In the genomic region with DNA sequence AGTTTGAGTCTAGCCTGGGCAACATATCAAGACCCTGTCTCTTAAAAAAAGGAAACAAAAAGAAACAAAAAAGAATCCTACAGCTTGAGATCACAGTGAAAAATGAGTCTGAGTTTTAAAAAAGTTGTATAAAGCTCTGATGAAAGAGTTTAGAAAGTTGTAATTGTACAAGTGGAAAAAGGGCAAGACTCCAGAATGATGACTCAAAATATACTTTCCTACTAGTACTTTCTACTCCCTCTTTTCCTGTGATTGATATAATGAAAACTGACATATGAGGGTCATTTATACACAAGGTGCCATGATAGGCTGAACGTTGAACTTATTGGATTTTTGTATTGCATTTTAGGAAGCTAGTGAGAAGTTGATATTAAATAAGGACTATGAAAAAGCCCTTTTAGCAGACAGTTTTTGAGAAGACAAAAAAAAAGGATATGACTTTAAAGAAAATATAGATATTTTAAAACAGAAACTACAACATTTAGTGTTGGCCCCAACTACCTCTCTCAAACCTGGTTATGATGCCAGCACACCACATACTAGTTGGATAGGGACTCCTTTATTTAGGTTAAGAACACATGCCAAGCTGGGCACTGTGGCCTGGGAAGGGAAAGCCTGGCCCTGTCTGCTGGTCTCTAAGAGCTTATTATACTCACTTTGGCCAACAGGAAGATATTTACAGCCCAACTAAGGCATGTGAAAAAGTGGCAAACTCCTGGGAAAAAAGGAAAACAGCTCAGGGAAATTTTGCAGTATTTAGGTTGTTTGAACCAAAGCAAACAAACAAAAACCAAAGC, we compare ENCODE assay signal across 16 cellular contexts.
DNase-seq lines count a peak whose midpoint lies in the region; ATAC-seq and TF ChIP-seq lines count a peak whose summit lies in the region.
"Had no signal": no experiment of that assay in that cellular context is flagged by ENCODE, and none has a peak within 500 bp of the region (broad histone marks: within the 10 kb centered on the region; RNA-seq: fewer than 3 reads in every experiment).

No MANE protein-coding gene starts in this region.

- H3K79me2 ChIP-seq in GM23248 (ENCODE audit: insufficient read depth), result peaks cover 35% of the 10 kb centered on the region
- peaks cover 9% of the 10 kb centered on the region for H3K79me2 ChIP-seq in fibroblast of lung (ENCODE audit: control insufficient read depth, insufficient read depth, low read length)

- H3K36me3 ChIP-seq in GM23248 (ENCODE audit: low read depth) (peaks cover 28% of the 10 kb centered on the region), adipocyte (ENCODE audit: control insufficient read depth, insufficient read depth, low read length, severe bottlenecking) (peaks cover 31% of the 10 kb centered on the region), fibroblast of lung (ENCODE audit: control insufficient read depth, insufficient read depth, low read length) (peaks cover 13% of the 10 kb centered on the region), skeletal muscle tissue (ENCODE audit: control insufficient read depth in 3 of 3, insufficient read depth in 3 of 3, low read length in 3 of 3) (peaks cover 4 to 9% (median 5%) of the 10 kb centered on the region in 3 donors)
- H3K36me3 ChIP-seq: right lobe of liver, WERI-Rb-1 had no signal

- H3K9ac ChIP-seq in GM23248 (peak overlapping the region; percentile 23; the same call in 1 of the 2 replicates), adipocyte (ENCODE audit: low read length) (no peak overlapping the region), fibroblast of lung (ENCODE audit: insufficient read depth, low read length) (no peak overlapping the region), skeletal muscle tissue (ENCODE audit: low read depth in 1 of 3, low read length in 3 of 3) (no peak overlapping the region)

- H3K4me2 ChIP-seq in GM23248 (ENCODE audit: unreplicated experiment) (no peak overlapping the region), fibroblast of lung (ENCODE audit: extremely low read depth, insufficient read depth, low read length) (no peak overlapping the region)

- H3K27ac ChIP-seq in GM23248, result peak overlapping the region; percentile 41; the same call in 1 of the 2 replicates
- H3K27ac ChIP-seq in fibroblast of lung (ENCODE audit: insufficient read depth, low read length), result no peak overlapping the region
- peak overlapping the region; percentile 2 for H3K27ac ChIP-seq in skeletal muscle tissue (ENCODE audit: low read depth, low read length)
- H3K27ac ChIP-seq: right lobe of liver, WERI-Rb-1 had no signal

- peaks cover 22% of the 10 kb centered on the region for H3F3A ChIP-seq in GM23248 (ENCODE audit: insufficient read depth)

- no peaks in the 10 kb centered on the region for H3K27me3 ChIP-seq in GM23248 (replicated peaks; ENCODE audit: insufficient read depth)
- H3K27me3 ChIP-seq in adipocyte (replicated peaks; ENCODE audit: control insufficient read depth, insufficient read depth, low read length), result no peaks in the 10 kb centered on the region
- H3K27me3 ChIP-seq in fibroblast of lung (ENCODE audit: control insufficient read depth, insufficient read depth, low read length), result no peaks in the 10 kb centered on the region
- no peaks in the 10 kb centered on the region for H3K27me3 ChIP-seq in skeletal muscle tissue (ENCODE audit: control insufficient read depth in 3 of 3, insufficient read depth in 3 of 3, low read length in 3 of 3)
- H3K27me3 ChIP-seq: esophagus squamous epithelium, right lobe of liver had no signal

- no peak for TF ChIP-seq CTCF in fibroblast of lung (conservative IDR thresholded peaks at IDR 0.05 in 1 of 2, IDR thresholded peaks at IDR 0.05 in 1 of 2; ENCODE audit: low read depth in 1 of 2, low read length in 2 of 2)

- H3K9me3 ChIP-seq in GM23248 (ENCODE audit: low read depth) (no peaks in the 10 kb centered on the region), adipocyte (ENCODE audit: control insufficient read depth, low read length) (no peaks in the 10 kb centered on the region), fibroblast of lung (ENCODE audit: control insufficient read depth, insufficient read depth, low read depth, low read length) (no peaks in the 10 kb centered on the region), skeletal muscle tissue (ENCODE audit: control insufficient read depth in 3 of 3, low read length in 3 of 3) (peaks cover 0 to 3% (median 0%) of the 10 kb centered on the region in 3 donors)
- H3K9me3 ChIP-seq: esophagus squamous epithelium, right lobe of liver had no signal

- H3K4me1 ChIP-seq in GM23248 (ENCODE audit: insufficient read depth) (peaks cover 9% of the 10 kb centered on the region; the same call in 1 of the 2 replicates), adipocyte (ENCODE audit: control insufficient read depth, insufficient read depth, low read length) (peaks cover 22% of the 10 kb centered on the region), fibroblast of lung (ENCODE audit: control insufficient read depth, extremely low read depth, insufficient read depth, low read length) (peaks cover 10% of the 10 kb centered on the region), skeletal muscle tissue (ENCODE audit: control insufficient read depth in 3 of 3, insufficient read depth in 3 of 3, low read length in 3 of 3) (peaks cover 0 to 25% (median 7%) of the 10 kb centered on the region in 3 donors)

- in situ Hi-C loops in GM23248 (cut with MboI), result no loop called here

- DNase-seq in GM23248, result peak; percentile 63
- peak; percentile 86 for DNase-seq in adipocyte (ENCODE audit: low read depth)
- peak; percentile 74 to 80 for DNase-seq in fibroblast of lung (ENCODE audit: low read depth in 2 of 2)
- no peak for DNase-seq in hippocampal formation (lab: John Stamatoyannopoulos, UW)
- DNase-seq in HPDE6-E6E7 (ENCODE audit: extremely low spot score), result no peak
- DNase-seq in HUDEP-2 (lab: John Stamatoyannopoulos, UW; ENCODE audit: unreplicated experiment in 76 of 76), result no peak
- DNase-seq: Calu3; esophagus squamous epithelium; left cardiac atrium; NCI-H1694; nucleus accumbens; right lobe of liver; stimulated activated CD4-positive, alpha-beta T cell treated with anti-CD3 and anti-CD28 coated beads, Interleukin-2, amount 100 ng/mL, for 24 hours; WERI-Rb-1 had no signal

- WGBS in GM23248 (ENCODE audit: low coverage in 1 of 2, low lambda C conversion rate in 2 of 2, missing lambda C conversion rate in 2 of 2), 2 experiments, result 42 to 60% methylated on average over 1 of the region's 1 CpG

- H2AFZ ChIP-seq in GM23248, result no peak overlapping the region
- no peak overlapping the region for H2AFZ ChIP-seq in fibroblast of lung (ENCODE audit: low read length)

- no peaks in the 10 kb centered on the region for H4K20me1 ChIP-seq in GM23248 (ENCODE audit: insufficient read depth)
- no peaks in the 10 kb centered on the region for H4K20me1 ChIP-seq in fibroblast of lung (ENCODE audit: control insufficient read depth, extremely low read depth, insufficient read depth, low read length)

- H3K9me2 ChIP-seq in GM23248 (ENCODE audit: insufficient read depth), result no peaks in the 10 kb centered on the region

- ATAC-seq in HG02763 (IDR thresholded peaks at IDR 0.05; ENCODE audit: unreplicated experiment), result no peak

- H3K4me3 ChIP-seq in GM23248, result no peak overlapping the region
- H3K4me3 ChIP-seq in adipocyte (ENCODE audit: low read length), result no peak overlapping the region
- no peak overlapping the region for H3K4me3 ChIP-seq in fibroblast of lung (replicated peaks in 1 of 4; ENCODE audit: control extremely low read depth in 1 of 4, insufficient read depth in 1 of 4, low read depth in 3 of 4, low read length in 4 of 4)
- H3K4me3 ChIP-seq in skeletal muscle tissue (ENCODE audit: low read length in 3 of 3), result no peak overlapping the region
- H3K4me3 ChIP-seq: esophagus squamous epithelium, right lobe of liver had no signal

Comparison
In these comparisons a context has a peak if more than half of its experiments do, and no peak if none do; other contexts are left out.
1. DNase-seq: peak in GM23248 (single experiment), adipocyte (single experiment) and fibroblast of lung (2 of 2); none in hippocampal formation (0 of 2), HPDE6-E6E7 (single experiment) and HUDEP-2 (0 of 76).